ENCODE assay signal across 13 cellular contexts in genomic region chr1:184418955-184419733, GRCh38. TPM values are rescaled to one million over a fixed set of nuclear protein-coding genes. Genes with fewer than 3 reads are reported as not detected.
DNase-seq lines count a peak whose midpoint lies in the region; ATAC-seq and TF ChIP-seq lines count a peak whose summit lies in the region.
"Had no signal": no experiment of that assay in that cellular context is flagged by ENCODE, and none has a peak within 500 bp of the region (broad histone marks: within the 10 kb centered on the region; RNA-seq: fewer than 3 reads in every experiment).

No MANE protein-coding gene starts in this region.

- H3K4me2 ChIP-seq in OCI-LY3 (ENCODE audit: low read length), result peak overlapping the region; percentile 39

- CTCF ChIA-PET in HEK293 (lab: Yijun Ruan, JAX), result interaction anchor here (0.6 to 1.3 kb wide), 4 partner anchors 34 to 242 kb away, joined by 3 to 5 read pairs (median 4); no protein-coding TSS in a partner anchor

- H3K4me1 ChIP-seq in HEK293 (ENCODE audit: control insufficient read depth, insufficient read depth, low read length) (peaks cover 18% of the 10 kb centered on the region), OCI-LY3 (ENCODE audit: low read length) (peaks cover 20% of the 10 kb centered on the region), upper lobe of right lung (peaks cover 28% of the 10 kb centered on the region)

- DNase-seq in foreskin melanocyte, result peak; percentile 46
- no peak for DNase-seq in upper lobe of right lung
- DNase-seq in activated naive CD4-positive, alpha-beta T cell (lab: John Stamatoyannopoulos, UW), result no peak
- no peak for DNase-seq in NCI-H446 treated with DMSO at 0.1 percent for 48 hours (lab: John Stamatoyannopoulos, UW)
- DNase-seq: activated CD8-positive, alpha-beta T cell treated with anti-CD3 and anti-CD28 coated beads for 36 hours; DMS79; NCI-H146; NK-92 treated with Interleukin-12 subunit alpha and Interleukin-12 subunit beta, amount 100 ng/mL, for 24 hours; ovary; T-helper 9 cell had no signal

- 0 out of 2 replicates have a peak, but pooled peaks cover 5% of the 10 kb centered on the region for H3K79me2 ChIP-seq in OCI-LY3 (ENCODE audit: low read length)

- POLR2A ChIA-PET in HEK293 (lab: Yijun Ruan, JAX), result interaction anchor here (1.3 kb wide), 1 partner anchor 32 kb away, joined by 4 read pairs; the partner anchor contains the start of gene C1orf21

- TF ChIP-seq CTCF in HEK293 (tag by site-specific recombination; IDR thresholded peaks at IDR 0.05) (no peak), OCI-LY3 (IDR thresholded peaks at IDR 0.05; ENCODE audit: low read depth, low read length) (no peak), upper lobe of right lung (IDR thresholded peaks at IDR 0.05) (no peak)

- H3K9me3 ChIP-seq in HEK293 (ENCODE audit: control insufficient read depth, insufficient read depth, low read depth, low read length) (no peaks in the 10 kb centered on the region), OCI-LY3 (ENCODE audit: insufficient read depth, low read length) (no peaks in the 10 kb centered on the region), upper lobe of right lung (no peaks in the 10 kb centered on the region)
- H3K9me3 ChIP-seq: ovary had no signal

- H3K4me3 ChIP-seq in HEK293 (ENCODE audit: low read depth, low read length) (no peak overlapping the region), OCI-LY3 (ENCODE audit: low read length) (no peak overlapping the region), upper lobe of right lung (no peak overlapping the region)
- H3K4me3 ChIP-seq: ovary had no signal

- H3K36me3 ChIP-seq in HEK293 (ENCODE audit: control insufficient read depth in 2 of 2, insufficient read depth in 1 of 2, low read length in 2 of 2) (no peaks in the 10 kb centered on the region), OCI-LY3 (replicated peaks; ENCODE audit: low read depth, low read length) (no peaks in the 10 kb centered on the region), upper lobe of right lung (no peaks in the 10 kb centered on the region)
- H3K36me3 ChIP-seq: ovary had no signal

- H3K27me3 ChIP-seq in OCI-LY3 (ENCODE audit: low read depth, low read length) (no peaks in the 10 kb centered on the region), upper lobe of right lung (no peaks in the 10 kb centered on the region)
- H3K27me3 ChIP-seq: ovary had no signal

- H3K27ac ChIP-seq in HEK293 (ENCODE audit: extremely low read depth, low read depth, low read length), result no peak overlapping the region
- no peak overlapping the region for H3K27ac ChIP-seq in OCI-LY3 (ENCODE audit: low read length)
- no peak overlapping the region for H3K27ac ChIP-seq in upper lobe of right lung
- H3K27ac ChIP-seq: ovary had no signal

- H3K9ac ChIP-seq in OCI-LY3 (ENCODE audit: low read length), result no peak overlapping the region

- peak; percentile 40 for ATAC-seq in upper lobe of right lung
- ATAC-seq in HG03135 (IDR thresholded peaks at IDR 0.05; ENCODE audit: unreplicated experiment), result no peak
- ATAC-seq: activated CD8-positive, alpha-beta T cell treated with anti-CD3 and anti-CD28 coated beads for 36 hours had no signal

- H2AFZ ChIP-seq in OCI-LY3 (ENCODE audit: low read depth, low read length), result no peak overlapping the region

- H4K20me1 ChIP-seq in OCI-LY3 (ENCODE audit: insufficient read depth, low read length), result no peaks in the 10 kb centered on the region

- intact Hi-C loops in upper lobe of right lung (cut with DNase I), result no loop called here

TF ChIP-seq in HEK293, 187 proteins besides CTCF, POLR2A, EP300 and RAD21:
- TF ChIP-seq ZNF664 (tag by site-specific recombination; IDR thresholded peaks at IDR 0.05), result peak; percentile 35
- TF ChIP-seq PRDM6 (tag by site-specific recombination; IDR thresholded peaks at IDR 0.05), result peak; percentile 69
- no peak for TF ChIP-seq ZNF138 (tag by site-specific recombination; IDR thresholded peaks at IDR 0.05; ENCODE audit: borderline replicate concordance)
- 0 out of 2 replicates have a peak, but pooled peaks have one; percentile 11 for TF ChIP-seq ZXDB (tag by site-specific recombination; IDR thresholded peaks at IDR 0.05)

RNA-seq across cellular contexts. Expression of gene C1orf21, which starts 32.3 kb away (rescaled TPM):
- 78.8 TPM for total RNA-seq in upper lobe of right lung
